ENCODE assay signal across 22 cellular contexts in genomic region chr16:79933586-79933985, GRCh38.
DNase-seq lines count a peak whose midpoint lies in the region; ATAC-seq, FAIRE-seq and TF ChIP-seq lines count a peak whose summit lies in the region.
"Had no signal": no experiment of that assay in that cellular context is flagged by ENCODE, and none has a peak within 500 bp of the region (broad histone marks: within the 10 kb centered on the region; RNA-seq: fewer than 3 reads in every experiment).

No MANE protein-coding gene starts in this region.

- H4K8ac ChIP-seq in neuronal stem cell (ENCODE audit: low read depth, low read length): no peak overlapping the region

- H3K27me3 ChIP-seq in astrocyte (ENCODE audit: insufficient read depth, low read length) (no peaks in the 10 kb centered on the region), endodermal cell (ENCODE audit: control insufficient read depth, insufficient read depth, low read length, poor library complexity, severe bottlenecking) (peaks cover 32% of the 10 kb centered on the region), neuronal stem cell (ENCODE audit: control insufficient read depth in 3 of 3, insufficient read depth in 3 of 3, low read depth in 1 of 3, low read length in 3 of 3) (no peaks in the 10 kb centered on the region)
- H3K27me3 ChIP-seq: BE2C; BLaER1 treated with 17β-estradiol and CSF1 and Interleukin-3, amounts not matched to agents 10 nM and 100 nM had no signal

- FAIRE-seq in astrocyte (lab: Jason Lieb, UNC) (no peak), H54 (lab: Jason Lieb, UNC) (no peak)
- FAIRE-seq: A549, G401.6, GM12892 had no signal

- H2AFZ ChIP-seq in astrocyte (ENCODE audit: low read depth, low read length) (no peak overlapping the region), neuronal stem cell (ENCODE audit: low read length) (peak overlapping the region; percentile 59)

- H3K36me3 Mint-ChIP-seq in astrocyte (ENCODE audit: low read depth, unreplicated experiment) (no peaks in the 10 kb centered on the region), endodermal cell (ENCODE audit: low read depth) (no peaks in the 10 kb centered on the region)
- no peaks in the 10 kb centered on the region for H3K36me3 Mint-ChIP-seq in naive thymus-derived CD8-positive, alpha-beta T cell
- H3K36me3 Mint-ChIP-seq: CD4-positive, alpha-beta memory T cell had no signal

- H3K9me3 Mint-ChIP-seq in astrocyte (ENCODE audit: unreplicated experiment) (peaks cover 3% of the 10 kb centered on the region), endodermal cell (no peaks in the 10 kb centered on the region)
- peaks cover 0 to 4% (median 0%) of the 10 kb centered on the region in 9 donors for H3K9me3 Mint-ChIP-seq in naive thymus-derived CD8-positive, alpha-beta T cell

- no peak overlapping the region for H2AK5ac ChIP-seq in neuronal stem cell (ENCODE audit: low read depth, low read length)

- H3K27ac Mint-ChIP-seq in astrocyte (ENCODE audit: unreplicated experiment) (no peak overlapping the region), endodermal cell (no peak overlapping the region)
- no peak overlapping the region for H3K27ac Mint-ChIP-seq in naive thymus-derived CD8-positive, alpha-beta T cell
- H3K27ac Mint-ChIP-seq: CD4-positive, alpha-beta memory T cell had no signal

- no peaks in the 10 kb centered on the region for H3K9me3 ChIP-seq in astrocyte (ENCODE audit: insufficient read depth, low read depth, low read length)
- no peaks in the 10 kb centered on the region for H3K9me3 ChIP-seq in endodermal cell (ENCODE audit: control insufficient read depth, low read length)
- peaks cover 0 to 2% of the 10 kb centered on the region in 2 donors for H3K9me3 ChIP-seq in neuronal stem cell (replicated peaks in 1 of 2; ENCODE audit: control insufficient read depth in 2 of 2, insufficient read depth in 1 of 2, low read depth in 1 of 2, low read length in 2 of 2)
- H3K9me3 ChIP-seq: A549; BE2C; BLaER1 treated with 17β-estradiol and CSF1 and Interleukin-3, amounts not matched to agents 10 nM and 100 nM; Caco-2 had no signal

- H3K36me3 ChIP-seq in astrocyte (ENCODE audit: insufficient read depth, low read length) (no peaks in the 10 kb centered on the region), endodermal cell (ENCODE audit: control insufficient read depth, insufficient read depth, low read length) (no peaks in the 10 kb centered on the region), neuronal stem cell (replicated peaks in 1 of 2; ENCODE audit: control insufficient read depth in 2 of 2, insufficient read depth in 2 of 2, low read length in 2 of 2) (no peaks in the 10 kb centered on the region)
- H3K36me3 ChIP-seq: BE2C; BLaER1 treated with 17β-estradiol and CSF1 and Interleukin-3, amounts not matched to agents 10 nM and 100 nM had no signal

- no peak overlapping the region for H2BK15ac ChIP-seq in neuronal stem cell (ENCODE audit: low read length)

- H3K14ac ChIP-seq in neuronal stem cell (ENCODE audit: low read length): no peak overlapping the region

- POLR2A ChIA-PET in naive thymus-derived CD8-positive, alpha-beta T cell (lab: Charles Lee): no interaction called here

- no peak for TF ChIP-seq CTCF in astrocyte (IDR thresholded peaks at IDR 0.05; ENCODE audit: insufficient read depth, low read depth, low read length)
- TF ChIP-seq CTCF in endodermal cell (conservative IDR thresholded peaks at IDR 0.05): no peak

- no peaks in the 10 kb centered on the region for H3K27me3 Mint-ChIP-seq in astrocyte (ENCODE audit: low read depth, unreplicated experiment)
- peaks cover 29% of the 10 kb centered on the region for H3K27me3 Mint-ChIP-seq in endodermal cell (ENCODE audit: insufficient read depth)
- no peaks in the 10 kb centered on the region for H3K27me3 Mint-ChIP-seq in naive thymus-derived CD8-positive, alpha-beta T cell

- ATAC-seq in Right ventricle myocardium inferior: no peak
- no peak for ATAC-seq in naive thymus-derived CD8-positive, alpha-beta T cell
- ATAC-seq: A549 had no signal

- no peak overlapping the region for H2BK12ac ChIP-seq in neuronal stem cell (ENCODE audit: low read length)

- H3K4me3 ChIP-seq in astrocyte (ENCODE audit: insufficient read depth, low read depth, low read length) (no peak overlapping the region), endodermal cell (ENCODE audit: low read length) (no peak overlapping the region), neuronal stem cell (ENCODE audit: low read length in 2 of 2) (no peak overlapping the region)
- H3K4me3 ChIP-seq: A549; BLaER1 treated with 17β-estradiol and CSF1 and Interleukin-3, amounts not matched to agents 10 nM and 100 nM had no signal

- DNase-seq in astrocyte (ENCODE audit: low read depth) (peak; percentile 37), endodermal cell (no peak), neuronal stem cell (ENCODE audit: low spot score) (no peak), Right ventricle myocardium inferior (ENCODE audit: missing footprints) (no peak), H54 (ENCODE audit: insufficient read length, low spot score) (no peak), ureter (ENCODE audit: low spot score) (no peak)
- DNase-seq in naive thymus-derived CD8-positive, alpha-beta T cell: no peak
- DNase-seq: 8988T; ACHN; AML-193; BE2C; Caco-2; CD4-positive, alpha-beta memory T cell; DMS153; DND-41; GOT3; H7; HCEC 1CT had no signal

- H3K9ac ChIP-seq in astrocyte (ENCODE audit: low read length): no peak overlapping the region
- no peak overlapping the region for H3K9ac ChIP-seq in endodermal cell (ENCODE audit: extremely low read depth, low read length, poor library complexity, severe bottlenecking)
- H3K9ac ChIP-seq in neuronal stem cell (ENCODE audit: low read depth, low read length, poor library complexity): no peak overlapping the region
- H3K9ac ChIP-seq: BLaER1 treated with 17β-estradiol and CSF1 and Interleukin-3, amounts not matched to agents 10 nM and 100 nM had no signal

- H3K23ac ChIP-seq in neuronal stem cell (ENCODE audit: low read depth, low read length, poor library complexity): no peak overlapping the region

- no peak overlapping the region for H3K4ac ChIP-seq in neuronal stem cell (ENCODE audit: low read length)

- no peak overlapping the region for H3K27ac ChIP-seq in astrocyte (ENCODE audit: low read depth, low read length)
- H3K27ac ChIP-seq in endodermal cell (ENCODE audit: low read depth, low read length): peak overlapping the region; percentile 86
- H3K27ac ChIP-seq in neuronal stem cell (replicated peaks; ENCODE audit: low read length): no peak overlapping the region
- H3K27ac ChIP-seq: A549; BLaER1 treated with 17β-estradiol and CSF1 and Interleukin-3, amounts not matched to agents 10 nM and 100 nM had no signal

- H3K4me1 ChIP-seq in astrocyte (ENCODE audit: insufficient read depth, low read length): no peaks in the 10 kb centered on the region
- H3K4me1 ChIP-seq in endodermal cell (ENCODE audit: control insufficient read depth, insufficient read depth, low read length): no peaks in the 10 kb centered on the region
- H3K4me1 ChIP-seq in neuronal stem cell (ENCODE audit: control insufficient read depth in 2 of 2, insufficient read depth in 1 of 2, low read depth in 1 of 2, low read length in 2 of 2): peaks cover 9 to 29% of the 10 kb centered on the region in 2 donors
- H3K4me1 ChIP-seq: BE2C; BLaER1 treated with 17β-estradiol and CSF1 and Interleukin-3, amounts not matched to agents 10 nM and 100 nM had no signal

- no peak overlapping the region for H2BK120ac ChIP-seq in neuronal stem cell (ENCODE audit: low read depth, low read length)

- 69 to 89% methylated on average over 4 to 8 of the region's 8 CpGs for WGBS in endodermal cell (ENCODE audit: insufficient coverage in 1 of 2, insufficient read length in 1 of 2), 2 experiments
- no CpG with 5 or more reads among the region's 8 CpGs for WGBS in neuronal stem cell (ENCODE audit: extremely low coverage in 2 of 2, insufficient read length in 2 of 2, insufficient replicate concordance in 1 of 2), 2 donors

- TF ChIP-seq POLR2A in H54 (IDR thresholded peaks at IDR 0.05; ENCODE audit: low read depth, low read length): no peak

- H3K79me1 ChIP-seq in neuronal stem cell (ENCODE audit: low read depth, low read length): no peaks in the 10 kb centered on the region

- H2BK5ac ChIP-seq in neuronal stem cell (ENCODE audit: low read length): no peak overlapping the region

- H4K20me1 ChIP-seq in astrocyte (ENCODE audit: insufficient read depth, low read length): no peaks in the 10 kb centered on the region
- H4K20me1 ChIP-seq: BLaER1 treated with 17β-estradiol and CSF1 and Interleukin-3, amounts not matched to agents 10 nM and 100 nM had no signal

- no peak overlapping the region for H3K18ac ChIP-seq in neuronal stem cell (ENCODE audit: low read length)

- H3K4me2 ChIP-seq in astrocyte (ENCODE audit: low read length) (no peak overlapping the region), neuronal stem cell (ENCODE audit: insufficient read depth, low read length, poor library complexity, severe bottlenecking) (no peak overlapping the region)
- H3K4me2 ChIP-seq: A549; BLaER1 treated with 17β-estradiol and CSF1 and Interleukin-3, amounts not matched to agents 10 nM and 100 nM had no signal

- H3K4me1 Mint-ChIP-seq in astrocyte (ENCODE audit: low read depth, unreplicated experiment): peaks cover 7% of the 10 kb centered on the region
- peaks cover 18% of the 10 kb centered on the region for H3K4me1 Mint-ChIP-seq in endodermal cell
- no peaks in the 10 kb centered on the region for H3K4me1 Mint-ChIP-seq in naive thymus-derived CD8-positive, alpha-beta T cell
- H3K4me1 Mint-ChIP-seq: CD4-positive, alpha-beta memory T cell had no signal

- H4K91ac ChIP-seq in neuronal stem cell (ENCODE audit: low read depth, low read length, poor library complexity): no peak overlapping the region

- H3K79me2 ChIP-seq in astrocyte (ENCODE audit: insufficient read depth, low read length): no peaks in the 10 kb centered on the region

- H3K4me3 Mint-ChIP-seq in astrocyte (ENCODE audit: unreplicated experiment): no peak overlapping the region
- H3K4me3 Mint-ChIP-seq in endodermal cell: no peak overlapping the region
- H3K4me3 Mint-ChIP-seq in naive thymus-derived CD8-positive, alpha-beta T cell: no peak overlapping the region
- H3K4me3 Mint-ChIP-seq: CD4-positive, alpha-beta memory T cell had no signal

- intact Hi-C loops in Right ventricle myocardium inferior (cut with DNase I): no loop called here
